ENCODE assay signal across 8 cellular contexts in the genomic region with DNA sequence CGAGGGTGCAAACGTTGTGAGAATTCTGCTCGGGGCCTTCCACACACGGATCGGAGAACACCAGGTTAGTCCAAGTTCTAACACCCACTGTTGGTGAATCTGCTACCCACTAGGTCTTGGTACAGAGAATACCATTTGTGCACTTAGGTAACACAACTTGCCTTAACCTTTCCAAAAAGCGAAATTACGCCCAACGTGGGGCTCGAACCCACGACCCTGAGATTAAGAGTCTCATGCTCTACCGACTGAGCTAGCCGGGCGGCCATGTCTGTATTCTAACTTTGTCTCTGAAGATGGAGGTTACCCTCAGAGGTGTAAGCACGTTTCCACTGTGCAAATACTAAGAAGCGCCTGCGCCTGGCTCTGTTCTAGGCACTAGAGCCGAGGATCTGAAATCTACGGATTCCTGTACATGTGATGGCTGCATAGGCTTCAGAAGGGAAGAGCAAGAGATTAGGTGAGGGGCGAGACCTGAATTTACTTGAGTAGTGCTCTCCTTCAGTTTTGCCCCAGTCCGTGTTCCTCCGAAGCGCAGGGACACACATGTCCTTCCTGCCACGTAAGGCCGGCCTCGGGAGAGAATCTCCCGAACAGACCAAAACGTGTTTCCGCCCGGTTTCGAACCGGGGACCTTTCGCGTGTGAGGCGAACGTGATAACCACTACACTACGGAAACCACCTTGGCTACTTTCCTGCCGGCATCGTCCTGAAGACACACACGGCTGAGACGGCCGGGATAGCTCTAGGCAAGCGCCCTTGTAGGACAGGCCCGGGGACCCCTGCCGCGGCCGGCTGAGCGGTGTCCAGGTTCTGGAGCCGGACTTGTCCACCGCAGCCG. TPM values are rescaled to one million over a fixed set of nuclear protein-coding genes. Genes with fewer than 3 reads are reported as not detected.
DNase-seq lines count a peak whose midpoint lies in the region; ATAC-seq and TF ChIP-seq lines count a peak whose summit lies in the region.

No MANE protein-coding gene starts in this region.

- peaks cover 12 to 19% of the 10 kb centered on the region in 2 donors for H3K4me1 ChIP-seq in muscle layer of duodenum (ENCODE audit: control insufficient read depth in 1 of 2, insufficient read depth in 2 of 2, low read length in 2 of 2)

- H3K4me3 Mint-ChIP-seq in activated CD8-positive, alpha-beta T cell treated with anti-CD3 and anti-CD28 coated beads for 36 hours: peak overlapping the region; percentile 91

- peak; percentile 92 for DNase-seq in AG04450 (ENCODE audit: low read depth, low spot score)
- DNase-seq in HPDE6-E6E7 (ENCODE audit: extremely low spot score): peak; percentile 78
- peak; percentile 96 for DNase-seq in activated CD8-positive, alpha-beta T cell treated with anti-CD3 and anti-CD28 coated beads for 36 hours
- DNase-seq in epithelial cell of esophagus (ENCODE audit: low read depth): peak; percentile 95
- peak; percentile 84 to 96 for DNase-seq in stimulated activated CD8-positive, alpha-beta memory T cell treated with anti-CD3 and anti-CD28 coated beads, Interleukin-7, amount 100 ng/mL, for 4 hours (ENCODE audit: low read depth in 2 of 2)
- DNase-seq in OCI-M1 (lab: John Stamatoyannopoulos, UW): no peak

- CTCF ChIA-PET in AG04450 (lab: Charles Lee): interaction anchor here (0.6 kb wide), 1 partner anchor 19 kb away, joined by 3 read pairs; no protein-coding TSS in a partner anchor
- CTCF ChIA-PET in activated CD8-positive, alpha-beta T cell treated with anti-CD3 and anti-CD28 coated beads for 36 hours (lab: Charles Lee): interaction anchor here (1.0 to 1.5 kb wide), 3 partner anchors 15 to 49 kb away, joined by 3 to 6 read pairs (median 5); no protein-coding TSS in a partner anchor

- peaks cover 55% of the 10 kb centered on the region for H3K4me1 Mint-ChIP-seq in activated CD8-positive, alpha-beta T cell treated with anti-CD3 and anti-CD28 coated beads for 36 hours (ENCODE audit: low read depth)

- intact Hi-C loops in activated CD8-positive, alpha-beta T cell treated with anti-CD3 and anti-CD28 coated beads for 36 hours (cut with micrococcal nuclease): loop anchor here (2.0 to 5.0 kb wide), 2 partner anchors 33 to 40 kb away; a partner anchor contains a TSS

- H3K9me3 Mint-ChIP-seq in activated CD8-positive, alpha-beta T cell treated with anti-CD3 and anti-CD28 coated beads for 36 hours: no peaks in the 10 kb centered on the region

- H3K27me3 ChIP-seq in AG04450 (ENCODE audit: control insufficient read depth, insufficient read depth, low read length) (no peaks in the 10 kb centered on the region), muscle layer of duodenum (ENCODE audit: low read depth, low read length) (no peaks in the 10 kb centered on the region)

- H3K4me3 ChIP-seq in AG04450 (ENCODE audit: low read depth, low read length) (peak overlapping the region; percentile 94), epithelial cell of esophagus (ENCODE audit: low read length) (peak overlapping the region; percentile 81), muscle layer of duodenum (ENCODE audit: low read depth in 1 of 2, low read length in 2 of 2) (peak overlapping the region; percentile 67 to 86)

- TF ChIP-seq CTCF in AG04450 (IDR thresholded peaks at IDR 0.05; ENCODE audit: low read depth, low read length) (no peak), epithelial cell of esophagus (IDR thresholded peaks at IDR 0.05; ENCODE audit: insufficient read depth, low read depth, low read length, missing control alignments) (no peak)
- no peak for TF ChIP-seq CTCF in activated CD8-positive, alpha-beta T cell treated with anti-CD3 and anti-CD28 coated beads for 36 hours (IDR thresholded peaks at IDR 0.05)

- peaks cover 20% of the 10 kb centered on the region for H3K36me3 Mint-ChIP-seq in activated CD8-positive, alpha-beta T cell treated with anti-CD3 and anti-CD28 coated beads for 36 hours (ENCODE audit: low read depth)

- H3K9me3 ChIP-seq in AG04450 (ENCODE audit: control insufficient read depth, insufficient read depth, low read length) (no peaks in the 10 kb centered on the region; the same call in 1 of the 2 replicates), muscle layer of duodenum (ENCODE audit: control insufficient read depth in 1 of 2, low read length in 2 of 2) (no peaks in the 10 kb centered on the region)

- no peaks in the 10 kb centered on the region for H3K36me3 ChIP-seq in muscle layer of duodenum (ENCODE audit: control insufficient read depth in 1 of 2, insufficient read depth in 2 of 2, low read length in 2 of 2)

- peaks cover 5% of the 10 kb centered on the region for H3K27me3 Mint-ChIP-seq in activated CD8-positive, alpha-beta T cell treated with anti-CD3 and anti-CD28 coated beads for 36 hours

- POLR2A ChIA-PET in AG04450 (lab: Yijun Ruan, JAX): interaction anchor here (0.6 to 3.1 kb wide), 6 partner anchors 14 to 428 kb away, joined by 3 to 25 read pairs (median 6); a partner anchor contains a TSS
- POLR2A ChIA-PET in activated CD8-positive, alpha-beta T cell treated with anti-CD3 and anti-CD28 coated beads for 36 hours (lab: Charles Lee): interaction anchor here (0.7 to 23.2 kb wide), 8 partner anchors 11 to 51 kb away, joined by 3 to 746 read pairs (median 6); a partner anchor contains a TSS

- ATAC-seq in GM19397 (IDR thresholded peaks at IDR 0.05; ENCODE audit: unreplicated experiment): peak; percentile 29
- ATAC-seq in activated CD8-positive, alpha-beta T cell treated with anti-CD3 and anti-CD28 coated beads for 36 hours: peak; percentile 35

- peak overlapping the region; percentile 97 for H3K27ac Mint-ChIP-seq in activated CD8-positive, alpha-beta T cell treated with anti-CD3 and anti-CD28 coated beads for 36 hours

- H3K27ac ChIP-seq in AG04450 (ENCODE audit: low read depth, low read length) (peak overlapping the region; percentile 96), muscle layer of duodenum (ENCODE audit: low read length) (peak overlapping the region; percentile 83)

RNA-seq across cellular contexts. Expression of a gene that starts 1.1 kb away (rescaled TPM):
- 11.5 and 12.3 TPM in 2 replicates for polyA plus RNA-seq in AG04450 (2011; rRNA removed)
- 10.3 and 10.5 TPM in 2 replicates for polyA minus RNA-seq in AG04450 (2011; rRNA and poly(A)+ RNA removed)
- 10 to 100 TPM; 30.6 to 31.5 TPM for total RNA-seq in activated CD8-positive, alpha-beta T cell treated with anti-CD3 and anti-CD28 coated beads for 36 hours

RNA-seq across cellular contexts. Expression of a gene that starts 17.0 kb away (rescaled TPM):
- 0.66 and 1.1 TPM in 2 replicates for polyA plus RNA-seq in AG04450 (2011; rRNA removed)
- 0.17 and 0.18 TPM in 2 replicates for polyA minus RNA-seq in AG04450 (2011; rRNA and poly(A)+ RNA removed)
- 1 to 10 TPM; 1.1 to 3.0 TPM for total RNA-seq in activated CD8-positive, alpha-beta T cell treated with anti-CD3 and anti-CD28 coated beads for 36 hours

RNA-seq across cellular contexts. Expression of a gene that starts 21.7 kb away (rescaled TPM):
- polyA plus RNA-seq in AG04450 (2011; rRNA removed): 4,422 and 6,028 TPM in 2 replicates
- 6,011 and 8,408 TPM in 2 replicates for polyA minus RNA-seq in AG04450 (2011; rRNA and poly(A)+ RNA removed)
- total RNA-seq in activated CD8-positive, alpha-beta T cell treated with anti-CD3 and anti-CD28 coated beads for 36 hours: 1,000 to 10,000 TPM; 2,759 to 2,801 TPM

RNA-seq across cellular contexts. Expression of a gene that starts 38.9 kb away (rescaled TPM):
- polyA plus RNA-seq in AG04450 (2011; rRNA removed): 6.2 and 8.7 TPM in 2 replicates
- polyA minus RNA-seq in AG04450 (2011; rRNA and poly(A)+ RNA removed): 9.6 and 10.3 TPM in 2 replicates
- total RNA-seq in activated CD8-positive, alpha-beta T cell treated with anti-CD3 and anti-CD28 coated beads for 36 hours: 10 to 100 TPM; 13.2 to 13.8 TPM
